Comparison of ENCODE assay signal across 23 cellular contexts in genomic region chr1:150703427-150703826, GRCh38. TPM values are rescaled to one million over a fixed set of nuclear protein-coding genes. Genes with fewer than 3 reads are reported as not detected.
"Had no signal": no experiment of that assay in that cellular context is flagged by ENCODE, and none has a peak within 500 bp of the region (broad histone marks: within the 10 kb centered on the region; RNA-seq: fewer than 3 reads in every experiment).

No MANE protein-coding gene starts in this region.

- H3K9me3 ChIP-seq: Peyer's patch, SJCRH30 had no signal

- H3K27ac ChIP-seq: KMS-11, PC-9, Peyer's patch, SJCRH30 had no signal

- H3K4me2 ChIP-seq: KMS-11, PC-9 had no signal

- H3K4me3 ChIP-seq: PC-9, Peyer's patch, SJCRH30 had no signal

- ATAC-seq: HepG2, Right ventricle myocardium inferior, T-cell had no signal

- H3K9ac ChIP-seq: KMS-11 had no signal

- H3K4me1 ChIP-seq: Peyer's patch, SJCRH30 had no signal

- DNase-seq: IMR-90, Kasumi-1, MM.1S, NCI-H1092 treated with DMSO at 0.1 percent for 48 hours, NCI-H1436, NCI-H187, NCI-H2029, NCI-H2081 treated with DMSO at 0.1 percent for 48 hours, NCI-H2171, NCI-H345, NCI-H446 treated with DMSO at 0.1 percent for 48 hours, PC-9, Peyer's patch, SHP77 treated with DMSO at 0.1 percent for 48 hours, SJCRH30, SW 1271, T-cell had no signal

- H2AFZ ChIP-seq: PC-9 had no signal

- H3K36me3 ChIP-seq: Peyer's patch, SJCRH30 had no signal

- H3K27me3 ChIP-seq: Peyer's patch, SJCRH30 had no signal

RNA-seq across cellular contexts. Expression of gene HORMAD1, which starts 17.3 kb away (rescaled TPM):
- total RNA-seq: HepG2, HT1080, IMR-90, M059J, PC-9, Right ventricle myocardium inferior, RPMI7951 had no signal
- polyA plus RNA-seq: HepG2, IMR-90 had no signal
